In genomic region chr7:44885394-44886317, GRCh38 we compare ENCODE assay signal across 8 cellular contexts. TPM values are rescaled to one million over a fixed set of nuclear protein-coding genes. Genes with fewer than 3 reads are reported as not detected.
DNase-seq lines count a peak whose midpoint lies in the region; ATAC-seq and TF ChIP-seq lines count a peak whose summit lies in the region.

PURB (minus strand) TSS chr7:44885530; CDS start chr7:44885348, 182 bp downstream.

- peaks cover 5% of the 10 kb centered on the region for H3K9me3 Mint-ChIP-seq in activated T-cell treated with anti-CD3 and anti-CD28 coated beads, Interleukin-2, amount 50 U/mL, for 24 hours

- H3K4me3 ChIP-seq in esophagus (ENCODE audit: low read depth in 1 of 2, low read length in 2 of 2) (peak within 1 kb of the TSS; percentile 83 to 87), mucosa of stomach (ENCODE audit: low read length) (peak within 1 kb of the TSS; percentile 56)

- H3K9me3 ChIP-seq in esophagus (ENCODE audit: control insufficient read depth in 2 of 2, insufficient read depth in 1 of 2, low read depth in 1 of 2, low read length in 1 of 2) = no peaks in the 10 kb centered on the region
- no peaks in the 10 kb centered on the region for H3K9me3 ChIP-seq in mucosa of stomach (ENCODE audit: control insufficient read depth, low read length)

- H3K4me1 Mint-ChIP-seq in activated T-cell treated with anti-CD3 and anti-CD28 coated beads, Interleukin-2, amount 50 U/mL, for 24 hours (ENCODE audit: low read depth) = peaks cover 55% of the 10 kb centered on the region

- WGBS in esophagus, 2 donors = 0 to 1% methylated on average over 65 to 72 of the region's 72 CpGs

- peaks cover 46% of the 10 kb centered on the region for H3K36me3 Mint-ChIP-seq in activated T-cell treated with anti-CD3 and anti-CD28 coated beads, Interleukin-2, amount 50 U/mL, for 24 hours (ENCODE audit: low read depth)

- H3K27ac ChIP-seq in esophagus (ENCODE audit: low read depth in 2 of 2, low read length in 1 of 2) = peak within 1 kb of the TSS; percentile 99

- no peaks in the 10 kb centered on the region for H3K27me3 Mint-ChIP-seq in activated T-cell treated with anti-CD3 and anti-CD28 coated beads, Interleukin-2, amount 50 U/mL, for 24 hours

- peak; percentile 78 for ATAC-seq in GM21737 (IDR thresholded peaks at IDR 0.05; ENCODE audit: unreplicated experiment)

- peak within 1 kb of the TSS; percentile 92 for H3K9ac ChIP-seq in mucosa of stomach (ENCODE audit: low read length)

- DNase-seq in DMS53 treated with DMSO at 0.1 percent for 48 hours (lab: John Stamatoyannopoulos, UW; ENCODE audit: unreplicated experiment) (peak; percentile 88), KG1 (lab: John Stamatoyannopoulos, UW) (peak; percentile 91)
- DNase-seq in activated T-cell treated with anti-CD3 and anti-CD28 coated beads, Interleukin-2, amount 50 U/mL, for 24 hours = peak; percentile 97
- peak; percentile 98 for DNase-seq in stimulated activated CD8-positive, alpha-beta memory T cell treated with anti-CD3 and anti-CD28 coated beads, Interleukin-4, amount 100 ng/mL, for 48 hours

- peak within 1 kb of the TSS; percentile 91 for H3K4me3 Mint-ChIP-seq in activated T-cell treated with anti-CD3 and anti-CD28 coated beads, Interleukin-2, amount 50 U/mL, for 24 hours

- H3K4me1 ChIP-seq in esophagus (ENCODE audit: control insufficient read depth in 2 of 2, insufficient read depth in 2 of 2, low read length in 1 of 2) (peaks cover 0 to 6% of the 10 kb centered on the region in 2 donors), mucosa of stomach (ENCODE audit: control insufficient read depth, insufficient read depth, low read length) (peaks cover 39% of the 10 kb centered on the region)

- H3K27me3 ChIP-seq in esophagus (ENCODE audit: control insufficient read depth in 1 of 2, insufficient read depth in 2 of 2, low read length in 2 of 2) = no peaks in the 10 kb centered on the region
- no peaks in the 10 kb centered on the region for H3K27me3 ChIP-seq in mucosa of stomach (ENCODE audit: control insufficient read depth, insufficient read depth, low read length)

- peak within 1 kb of the TSS; percentile 98 for H3K27ac Mint-ChIP-seq in activated T-cell treated with anti-CD3 and anti-CD28 coated beads, Interleukin-2, amount 50 U/mL, for 24 hours

- H3K36me3 ChIP-seq in esophagus (ENCODE audit: control insufficient read depth in 2 of 2, insufficient read depth in 2 of 2, low read length in 1 of 2) (no peaks in the 10 kb centered on the region), mucosa of stomach (ENCODE audit: control insufficient read depth, insufficient read depth, low read length) (no peaks in the 10 kb centered on the region)

TF ChIP-seq in PFSK-1, 5 proteins besides CTCF, POLR2A, EP300 and RAD21:
- TF ChIP-seq TAF1 (IDR thresholded peaks at IDR 0.05; ENCODE audit: borderline replicate concordance, insufficient read depth, low read length) (peak; percentile 69; the same call in 1 of the 2 replicates), POLR2AphosphoS5 (IDR thresholded peaks at IDR 0.05; ENCODE audit: low read depth, low read length) (peak; percentile 58; the same call in 1 of the 2 replicates), FOXP2 (optimal IDR thresholded peaks at IDR 0.05; ENCODE audit: borderline replicate concordance, extremely low read depth, extremely low read length, insufficient read depth) (peak; percentile 97), SIN3A (IDR thresholded peaks at IDR 0.05; ENCODE audit: borderline replicate concordance, insufficient read depth, low read length) (0 out of 2 replicates have a peak, but pooled peaks have one; percentile 2)
- TF ChIP-seq, protein P1, sequence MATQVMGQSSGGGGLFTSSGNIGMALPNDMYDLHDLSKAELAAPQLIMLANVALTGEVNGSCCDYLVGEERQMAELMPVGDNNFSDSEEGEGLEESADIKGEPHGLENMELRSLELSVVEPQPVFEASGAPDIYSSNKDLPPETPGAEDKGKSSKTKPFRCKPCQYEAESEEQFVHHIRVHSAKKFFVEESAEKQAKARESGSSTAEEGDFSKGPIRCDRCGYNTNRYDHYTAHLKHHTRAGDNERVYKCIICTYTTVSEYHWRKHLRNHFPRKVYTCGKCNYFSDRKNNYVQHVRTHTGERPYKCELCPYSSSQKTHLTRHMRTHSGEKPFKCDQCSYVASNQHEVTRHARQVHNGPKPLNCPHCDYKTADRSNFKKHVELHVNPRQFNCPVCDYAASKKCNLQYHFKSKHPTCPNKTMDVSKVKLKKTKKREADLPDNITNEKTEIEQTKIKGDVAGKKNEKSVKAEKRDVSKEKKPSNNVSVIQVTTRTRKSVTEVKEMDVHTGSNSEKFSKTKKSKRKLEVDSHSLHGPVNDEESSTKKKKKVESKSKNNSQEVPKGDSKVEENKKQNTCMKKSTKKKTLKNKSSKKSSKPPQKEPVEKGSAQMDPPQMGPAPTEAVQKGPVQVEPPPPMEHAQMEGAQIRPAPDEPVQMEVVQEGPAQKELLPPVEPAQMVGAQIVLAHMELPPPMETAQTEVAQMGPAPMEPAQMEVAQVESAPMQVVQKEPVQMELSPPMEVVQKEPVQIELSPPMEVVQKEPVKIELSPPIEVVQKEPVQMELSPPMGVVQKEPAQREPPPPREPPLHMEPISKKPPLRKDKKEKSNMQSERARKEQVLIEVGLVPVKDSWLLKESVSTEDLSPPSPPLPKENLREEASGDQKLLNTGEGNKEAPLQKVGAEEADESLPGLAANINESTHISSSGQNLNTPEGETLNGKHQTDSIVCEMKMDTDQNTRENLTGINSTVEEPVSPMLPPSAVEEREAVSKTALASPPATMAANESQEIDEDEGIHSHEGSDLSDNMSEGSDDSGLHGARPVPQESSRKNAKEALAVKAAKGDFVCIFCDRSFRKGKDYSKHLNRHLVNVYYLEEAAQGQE (IDR thresholded peaks at IDR 0.05; ENCODE audit: insufficient read depth in 1 of 2, low read depth in 2 of 2, low read length in 2 of 2) = 0 out of 4 replicates have a peak, but pooled peaks of 1 of the 2 experiments have one; percentile 11

RNA-seq across cellular contexts. Expression of gene PURB, which starts in this region (rescaled TPM):
- polyA plus RNA-seq in PFSK-1 (2012; ENCODE audit: insufficient read length, low read depth) = 4.8 TPM
- polyA plus RNA-seq in esophagus = 1 to 10 TPM; 6.7 to 7.3 TPM

Comparison
In these comparisons a context has a peak if more than half of its experiments do, and no peak if none do; other contexts are left out.
1. Peak in every context shown above with its lines: DNase-seq, ATAC-seq, H3K4me3 ChIP-seq and H3K27ac ChIP-seq.